6 cellular contexts compared by ENCODE assay signal in the genomic region with DNA sequence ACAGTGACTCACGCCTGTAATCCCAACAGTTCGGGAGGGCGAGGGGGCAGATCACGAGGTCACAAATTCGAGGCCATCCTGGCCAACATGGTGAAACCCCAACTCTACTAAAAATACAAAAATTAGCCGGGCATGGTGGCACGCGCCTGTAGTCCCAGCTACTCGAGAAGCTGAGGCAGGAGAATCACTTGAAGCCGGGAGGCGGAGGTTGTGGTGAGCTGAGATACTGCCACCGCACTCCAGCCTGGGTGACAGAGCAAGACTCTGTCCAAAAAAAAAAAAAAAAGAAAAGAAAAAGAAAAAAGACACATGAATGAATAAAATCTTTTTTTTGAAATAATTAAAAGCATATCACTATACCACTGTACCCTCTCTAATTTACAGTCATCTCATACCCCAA.
A peak's percentile ranks its signal among the peaks of the same experiment; 100 is the strongest.
DNase-seq lines count a peak whose midpoint lies in the region; ATAC-seq and TF ChIP-seq lines count a peak whose summit lies in the region.
"Not testable (repeated sequence)": the region's sequence is repeated elsewhere in the genome, so short reads cannot be mapped to it uniquely, and the experiment has no call there.

No MANE protein-coding gene starts in this region.

- not testable (repeated sequence) for ATAC-seq in CD8-positive, alpha-beta T cell; activated CD8-positive, alpha-beta memory T cell treated with anti-CD3 and anti-CD28 coated beads, Interleukin-2, amount 10 ng/mL, durations not matched to agents 7 days and 5 days; natural killer cell treated with Interleukin-12 subunit alpha and Interleukin-12 subunit beta and Interleukin-15 and Interleukin-18, amount 100 ng/mL, for 72 hours; stimulated activated effector memory CD8-positive, alpha-beta T cell treated with anti-CD3 and anti-CD28 coated beads, Interleukin-12 subunit alpha, Interleukin-12 subunit beta, amount 100 ng/mL, for 72 hours

- TF ChIP-seq CTCF in CD8-positive, alpha-beta T cell (IDR thresholded peaks at IDR 0.05); VCaP (conservative IDR thresholded peaks at IDR 0.05); dorsolateral prefrontal cortex (IDR thresholded peaks at IDR 0.05 in 54 of 56, conservative IDR thresholded peaks at IDR 0.05 in 2 of 56; ENCODE audit: low read depth in 1 of 56, partially characterized antibody in 56 of 56): not testable (repeated sequence)

- CTCF ChIA-PET in CD8-positive, alpha-beta T cell (lab: Charles Lee); activated CD8-positive, alpha-beta memory T cell treated with anti-CD3 and anti-CD28 coated beads, Interleukin-2, amount 10 ng/mL, durations not matched to agents 7 days and 5 days (lab: Charles Lee): not testable (repeated sequence)

- intact Hi-C loops in CD8-positive, alpha-beta T cell (cut with DNase I, micrococcal nuclease); dorsolateral prefrontal cortex (cut with DNase I): not testable (repeated sequence)

- POLR2A ChIA-PET in CD8-positive, alpha-beta T cell (lab: Charles Lee): interaction anchor here (0.7 kb wide), 1 partner anchor 66 kb away, joined by 4 read pairs; no protein-coding TSS in a partner anchor

- not testable (repeated sequence) for H3K27ac ChIP-seq in CD8-positive, alpha-beta T cell (ENCODE audit: low read depth, low read length)
- H3K27ac ChIP-seq in VCaP (peak overlapping the region; percentile 100), dorsolateral prefrontal cortex (peak overlapping the region in 47 of 59 donors; percentile 4 to 86 (median 66))

- H3K27ac Mint-ChIP-seq in CD8-positive, alpha-beta T cell: peak overlapping the region; percentile 55
- H3K27ac Mint-ChIP-seq in activated CD8-positive, alpha-beta memory T cell treated with anti-CD3 and anti-CD28 coated beads, Interleukin-2, amount 10 ng/mL, durations not matched to agents 7 days and 5 days: peak overlapping the region; percentile 83
- peak overlapping the region; percentile 86 to 97 for H3K27ac Mint-ChIP-seq in natural killer cell treated with Interleukin-12 subunit alpha and Interleukin-12 subunit beta and Interleukin-15 and Interleukin-18, amount 100 ng/mL, for 72 hours
- peak overlapping the region; percentile 70 for H3K27ac Mint-ChIP-seq in stimulated activated effector memory CD8-positive, alpha-beta T cell treated with anti-CD3 and anti-CD28 coated beads, Interleukin-12 subunit alpha, Interleukin-12 subunit beta, amount 100 ng/mL, for 72 hours

- H3K36me3 Mint-ChIP-seq in CD8-positive, alpha-beta T cell: peaks cover 18% of the 10 kb centered on the region
- peaks cover 40% of the 10 kb centered on the region for H3K36me3 Mint-ChIP-seq in activated CD8-positive, alpha-beta memory T cell treated with anti-CD3 and anti-CD28 coated beads, Interleukin-2, amount 10 ng/mL, durations not matched to agents 7 days and 5 days
- peaks cover 35% of the 10 kb centered on the region for H3K36me3 Mint-ChIP-seq in natural killer cell treated with Interleukin-12 subunit alpha and Interleukin-12 subunit beta and Interleukin-15 and Interleukin-18, amount 100 ng/mL, for 72 hours
- peaks cover 86% of the 10 kb centered on the region for H3K36me3 Mint-ChIP-seq in stimulated activated effector memory CD8-positive, alpha-beta T cell treated with anti-CD3 and anti-CD28 coated beads, Interleukin-12 subunit alpha, Interleukin-12 subunit beta, amount 100 ng/mL, for 72 hours

- not testable (repeated sequence) for H3K4me1 ChIP-seq in CD8-positive, alpha-beta T cell (ENCODE audit: insufficient read depth, low read length)

- H3K9me3 ChIP-seq in CD8-positive, alpha-beta T cell (ENCODE audit: low read length): not testable (repeated sequence)

- H3K36me3 ChIP-seq in CD8-positive, alpha-beta T cell (ENCODE audit: insufficient read depth, low read length): not testable (repeated sequence)

- not testable (repeated sequence) for H3K27me3 Mint-ChIP-seq in CD8-positive, alpha-beta T cell (ENCODE audit: low read depth); activated CD8-positive, alpha-beta memory T cell treated with anti-CD3 and anti-CD28 coated beads, Interleukin-2, amount 10 ng/mL, durations not matched to agents 7 days and 5 days; natural killer cell treated with Interleukin-12 subunit alpha and Interleukin-12 subunit beta and Interleukin-15 and Interleukin-18, amount 100 ng/mL, for 72 hours

- not testable (repeated sequence) for H3K4me1 Mint-ChIP-seq in CD8-positive, alpha-beta T cell (ENCODE audit: low read depth); stimulated activated effector memory CD8-positive, alpha-beta T cell treated with anti-CD3 and anti-CD28 coated beads, Interleukin-12 subunit alpha, Interleukin-12 subunit beta, amount 100 ng/mL, for 72 hours
- peaks cover 18% of the 10 kb centered on the region for H3K4me1 Mint-ChIP-seq in activated CD8-positive, alpha-beta memory T cell treated with anti-CD3 and anti-CD28 coated beads, Interleukin-2, amount 10 ng/mL, durations not matched to agents 7 days and 5 days
- H3K4me1 Mint-ChIP-seq in natural killer cell treated with Interleukin-12 subunit alpha and Interleukin-12 subunit beta and Interleukin-15 and Interleukin-18, amount 100 ng/mL, for 72 hours (ENCODE audit: low read depth in 2 of 2): peaks cover 75 to 85% of the 10 kb centered on the region in 2 donors

- H3K27me3 ChIP-seq in CD8-positive, alpha-beta T cell (ENCODE audit: insufficient read depth, low read length); dorsolateral prefrontal cortex: not testable (repeated sequence)

- DNase-seq in CD8-positive, alpha-beta T cell; activated CD8-positive, alpha-beta memory T cell treated with anti-CD3 and anti-CD28 coated beads, Interleukin-2, amount 10 ng/mL, durations not matched to agents 7 days and 5 days; dorsolateral prefrontal cortex; natural killer cell treated with Interleukin-12 subunit alpha and Interleukin-12 subunit beta and Interleukin-15 and Interleukin-18, amount 100 ng/mL, for 72 hours (ENCODE audit: low spot score); stimulated activated effector memory CD8-positive, alpha-beta T cell treated with anti-CD3 and anti-CD28 coated beads, Interleukin-12 subunit alpha, Interleukin-12 subunit beta, amount 100 ng/mL, for 72 hours (ENCODE audit: low spot score in 2 of 2): not testable (repeated sequence)

- not testable (repeated sequence) for H3K4me3 ChIP-seq in CD8-positive, alpha-beta T cell (ENCODE audit: low read depth, low read length); dorsolateral prefrontal cortex

- not testable (repeated sequence) for H3K4me3 Mint-ChIP-seq in CD8-positive, alpha-beta T cell
- H3K4me3 Mint-ChIP-seq in activated CD8-positive, alpha-beta memory T cell treated with anti-CD3 and anti-CD28 coated beads, Interleukin-2, amount 10 ng/mL, durations not matched to agents 7 days and 5 days: peak overlapping the region; percentile 71
- peak overlapping the region; percentile 90 for H3K4me3 Mint-ChIP-seq in natural killer cell treated with Interleukin-12 subunit alpha and Interleukin-12 subunit beta and Interleukin-15 and Interleukin-18, amount 100 ng/mL, for 72 hours
- H3K4me3 Mint-ChIP-seq in stimulated activated effector memory CD8-positive, alpha-beta T cell treated with anti-CD3 and anti-CD28 coated beads, Interleukin-12 subunit alpha, Interleukin-12 subunit beta, amount 100 ng/mL, for 72 hours: peak overlapping the region; percentile 61

- not testable (repeated sequence) for H3K9me3 Mint-ChIP-seq in CD8-positive, alpha-beta T cell; activated CD8-positive, alpha-beta memory T cell treated with anti-CD3 and anti-CD28 coated beads, Interleukin-2, amount 10 ng/mL, durations not matched to agents 7 days and 5 days (ENCODE audit: low read depth); natural killer cell treated with Interleukin-12 subunit alpha and Interleukin-12 subunit beta and Interleukin-15 and Interleukin-18, amount 100 ng/mL, for 72 hours; stimulated activated effector memory CD8-positive, alpha-beta T cell treated with anti-CD3 and anti-CD28 coated beads, Interleukin-12 subunit alpha, Interleukin-12 subunit beta, amount 100 ng/mL, for 72 hours
